9 cellular contexts compared by ENCODE assay signal in genomic region chr2:88159955-88160415, GRCh38. TPM values are rescaled to one million over a fixed set of nuclear protein-coding genes. Genes with fewer than 3 reads are reported as not detected.
DNase-seq lines count a peak whose midpoint lies in the region; ATAC-seq, FAIRE-seq and TF ChIP-seq lines count a peak whose summit lies in the region.
"Had no signal": no experiment of that assay in that cellular context is flagged by ENCODE, and none has a peak within 500 bp of the region (broad histone marks: within the 10 kb centered on the region; RNA-seq: fewer than 3 reads in every experiment).

No MANE protein-coding gene starts in this region.

- H3K4me2 ChIP-seq in IMR-90 (ENCODE audit: low read depth, low read length) (no peak overlapping the region), neuronal stem cell (ENCODE audit: insufficient read depth, low read length, poor library complexity, severe bottlenecking) (no peak overlapping the region)

- H3K9ac ChIP-seq in IMR-90 (ENCODE audit: low read depth, low read length) (no peak overlapping the region), neuronal stem cell (ENCODE audit: low read depth, low read length, poor library complexity) (no peak overlapping the region)

- H3K27me3 ChIP-seq in IMR-90 (ENCODE audit: control insufficient read depth, insufficient read depth, low read length) (peaks cover 3% of the 10 kb centered on the region; the same call in 1 of the 2 replicates), neuronal stem cell (ENCODE audit: control insufficient read depth in 3 of 3, insufficient read depth in 3 of 3, low read depth in 1 of 3, low read length in 3 of 3) (no peaks in the 10 kb centered on the region)

- H2AK9ac ChIP-seq in IMR-90 (replicated peaks; ENCODE audit: low read depth, low read length, poor library complexity), result no peak overlapping the region

- H3K4me3 ChIP-seq in IMR-90 (ENCODE audit: insufficient read depth, low read depth, low read length) (no peak overlapping the region), fibroblast of pulmonary artery (replicated peaks; ENCODE audit: low read depth, low read length) (no peak overlapping the region), neuronal stem cell (ENCODE audit: low read length in 2 of 2) (no peak overlapping the region)

- no peaks in the 10 kb centered on the region for H3K9me1 ChIP-seq in IMR-90 (ENCODE audit: insufficient read depth, low read length)

- no peak overlapping the region for H3K4ac ChIP-seq in IMR-90 (ENCODE audit: low read depth, low read length)
- H3K4ac ChIP-seq in neuronal stem cell (ENCODE audit: low read length), result no peak overlapping the region

- in situ Hi-C loops in IMR-90 (cut with MboI; ENCODE audit: low sequenced_read_pairs), result loop anchor here (5.0 kb wide), 1 partner anchor 98 kb away; no protein-coding TSS in a partner anchor

- no peak for TF ChIP-seq POLR2A in IMR-90 (IDR thresholded peaks at IDR 0.05; ENCODE audit: low read depth, low read length)

- FAIRE-seq in RCC 7860 (lab: Jason Lieb, UNC) (peak; percentile 81), urothelium cell line (lab: Jason Lieb, UNC) (peak; percentile 20)

- H2AFZ ChIP-seq in IMR-90 (replicated peaks; ENCODE audit: low read length, poor library complexity) (no peak overlapping the region), neuronal stem cell (ENCODE audit: low read length) (no peak overlapping the region)

- dilution Hi-C loops in IMR-90 (cut with HindIII; ENCODE audit: low sequenced_read_pairs, unreplicated experiment), result no loop called here

- H2BK12ac ChIP-seq in neuronal stem cell (ENCODE audit: low read length), result no peak overlapping the region

- intact Hi-C loops in IMR-90 (cut with micrococcal nuclease), result loop anchor here (1.0 kb wide), 1 partner anchor 100 kb away; no protein-coding TSS in a partner anchor

- H4K91ac ChIP-seq in IMR-90 (ENCODE audit: insufficient read depth, low read depth, low read length) (no peak overlapping the region), neuronal stem cell (ENCODE audit: low read depth, low read length, poor library complexity) (no peak overlapping the region)

- POLR2A ChIA-PET in IMR-90 (lab: Charles Lee; ENCODE audit: unreplicated experiment), result no interaction called here

- no peak overlapping the region for H2BK20ac ChIP-seq in IMR-90 (ENCODE audit: low read depth, low read length)

- H2AK5ac ChIP-seq in IMR-90 (ENCODE audit: low read depth, low read length) (no peak overlapping the region), neuronal stem cell (ENCODE audit: low read depth, low read length) (no peak overlapping the region)

- no peaks in the 10 kb centered on the region for H3K27me3 Mint-ChIP-seq in activated T-helper 17 cell treated with anti-CD3 and anti-CD28 coated beads, Interleukin-2, amount 50 U/mL, for 72 hours

- no peaks in the 10 kb centered on the region for H3K4me1 Mint-ChIP-seq in activated T-helper 17 cell treated with anti-CD3 and anti-CD28 coated beads, Interleukin-2, amount 50 U/mL, for 72 hours

- H3K4me1 ChIP-seq in IMR-90 (ENCODE audit: control insufficient read depth, insufficient read depth, low read length), result no peaks in the 10 kb centered on the region
- no peaks in the 10 kb centered on the region for H3K4me1 ChIP-seq in neuronal stem cell (ENCODE audit: control insufficient read depth in 2 of 2, insufficient read depth in 1 of 2, low read depth in 1 of 2, low read length in 2 of 2)

- DNase-seq in NCI-H1417 (lab: John Stamatoyannopoulos, UW) (peak; percentile 23 to 67 (median 57)), NCI-H1417 treated with DMSO at 0.1 percent for 48 hours (lab: John Stamatoyannopoulos, UW) (no peak), IMR-90 (peak; percentile 67), RCC 7860 (ENCODE audit: low spot score) (peak; percentile 54), fibroblast of pulmonary artery (ENCODE audit: low read depth) (peak; percentile 79), neuronal stem cell (ENCODE audit: low spot score) (peak; percentile 51), urothelium cell line (ENCODE audit: low spot score) (peak; percentile 73)

- no peak overlapping the region for H3K27ac ChIP-seq in IMR-90 (ENCODE audit: insufficient read depth, low read length)
- no peak overlapping the region for H3K27ac ChIP-seq in neuronal stem cell (replicated peaks; ENCODE audit: low read length)

- BruUV-seq in IMR-90 (replicated peaks; lab: Mats Ljungman, UMichigan), result no TSS peak

- H3K79me1 ChIP-seq in IMR-90 (ENCODE audit: low read depth in 1 of 2, low read length in 2 of 2) (no peaks in the 10 kb centered on the region), neuronal stem cell (ENCODE audit: low read depth, low read length) (no peaks in the 10 kb centered on the region)

- no CpG with 5 or more reads among the region's 5 CpGs for WGBS in IMR-90 (ENCODE audit: extremely low coverage in 2 of 2, insufficient read length in 1 of 2), 2 experiments
- WGBS in neuronal stem cell (ENCODE audit: extremely low coverage in 2 of 2, insufficient read length in 2 of 2, insufficient replicate concordance in 1 of 2), 2 donors, result no CpG with 5 or more reads among the region's 5 CpGs

- no peak overlapping the region for H3K4me3 Mint-ChIP-seq in activated T-helper 17 cell treated with anti-CD3 and anti-CD28 coated beads, Interleukin-2, amount 50 U/mL, for 72 hours

- H3K36me3 ChIP-seq in IMR-90 (ENCODE audit: control insufficient read depth, insufficient read depth, low read length), result no peaks in the 10 kb centered on the region
- H3K36me3 ChIP-seq in neuronal stem cell (replicated peaks in 1 of 2; ENCODE audit: control insufficient read depth in 2 of 2, insufficient read depth in 2 of 2, low read length in 2 of 2), result no peaks in the 10 kb centered on the region

- H4K8ac ChIP-seq in IMR-90 (ENCODE audit: low read depth in 2 of 2, low read length in 2 of 2) (no peak overlapping the region), neuronal stem cell (ENCODE audit: low read depth, low read length) (no peak overlapping the region)

- no peak overlapping the region for H2BK15ac ChIP-seq in IMR-90 (ENCODE audit: low read depth, low read length)
- no peak overlapping the region for H2BK15ac ChIP-seq in neuronal stem cell (ENCODE audit: low read length)

- no peak overlapping the region for H2BK5ac ChIP-seq in IMR-90 (ENCODE audit: low read depth, low read length, poor library complexity, severe bottlenecking)
- H2BK5ac ChIP-seq in neuronal stem cell (ENCODE audit: low read length), result no peak overlapping the region

- ATAC-seq in IMR-90 (ENCODE audit: low read depth), result peak; percentile 90
- ATAC-seq in activated T-helper 17 cell treated with anti-CD3 and anti-CD28 coated beads, Interleukin-2, amount 50 U/mL, for 72 hours (replicated peaks), result peak; percentile 52

- H3K18ac ChIP-seq in IMR-90 (ENCODE audit: low read depth, low read length) (no peak overlapping the region), neuronal stem cell (ENCODE audit: low read length) (no peak overlapping the region)

- H2BK120ac ChIP-seq in IMR-90 (ENCODE audit: low read depth, low read length) (no peak overlapping the region), neuronal stem cell (ENCODE audit: low read depth, low read length) (no peak overlapping the region)

- H3K14ac ChIP-seq in IMR-90 (replicated peaks; ENCODE audit: low read depth, low read length) (no peak overlapping the region), neuronal stem cell (ENCODE audit: low read length) (no peak overlapping the region)

- H3K9me3 Mint-ChIP-seq in activated T-helper 17 cell treated with anti-CD3 and anti-CD28 coated beads, Interleukin-2, amount 50 U/mL, for 72 hours, result no peaks in the 10 kb centered on the region

- CTCF ChIA-PET in IMR-90 (lab: Yijun Ruan, JAX), result interaction anchor here (1.0 to 3.0 kb wide), 2 partner anchors 14 to 100 kb away, joined by 4 to 38 read pairs; no protein-coding TSS in a partner anchor

- TF ChIP-seq CTCF in IMR-90 (conservative IDR thresholded peaks at IDR 0.05; ENCODE audit: low read depth, low read length), result peak; percentile 87
- TF ChIP-seq CTCF in fibroblast of pulmonary artery (IDR thresholded peaks at IDR 0.05; ENCODE audit: low read length, missing control alignments), result peak; percentile 95

- no peak overlapping the region for H4K5ac ChIP-seq in IMR-90 (ENCODE audit: low read depth, low read length)

- no peak overlapping the region for H3K23ac ChIP-seq in IMR-90 (ENCODE audit: low read depth, low read length)
- H3K23ac ChIP-seq in neuronal stem cell (ENCODE audit: low read depth, low read length, poor library complexity), result no peak overlapping the region

- peak; percentile 87 for TF ChIP-seq RAD21 in IMR-90 (IDR thresholded peaks at IDR 0.05; ENCODE audit: low read length)

- no peaks in the 10 kb centered on the region for H3K36me3 Mint-ChIP-seq in activated T-helper 17 cell treated with anti-CD3 and anti-CD28 coated beads, Interleukin-2, amount 50 U/mL, for 72 hours (ENCODE audit: low read depth)

- no peaks in the 10 kb centered on the region for H4K20me1 ChIP-seq in IMR-90 (ENCODE audit: insufficient read depth, low read length)

- H3K56ac ChIP-seq in IMR-90 (ENCODE audit: extremely low read depth, insufficient read depth, low read length), result no peak overlapping the region

- H3K9me3 ChIP-seq in IMR-90 (ENCODE audit: control insufficient read depth, insufficient read depth, low read length) (no peaks in the 10 kb centered on the region), neuronal stem cell (replicated peaks in 1 of 2; ENCODE audit: control insufficient read depth in 2 of 2, insufficient read depth in 1 of 2, low read depth in 1 of 2, low read length in 2 of 2) (no peaks in the 10 kb centered on the region)

- H3K27ac Mint-ChIP-seq in activated T-helper 17 cell treated with anti-CD3 and anti-CD28 coated beads, Interleukin-2, amount 50 U/mL, for 72 hours, result no peak overlapping the region

TF ChIP-seq in IMR-90, 13 proteins besides CTCF, POLR2A, EP300 and RAD21:
- no peak for TF ChIP-seq CHD1 (IDR thresholded peaks at IDR 0.05; ENCODE audit: low read depth, low read length)
- TF ChIP-seq SMC3 (IDR thresholded peaks at IDR 0.05; ENCODE audit: low read depth, low read length), result peak; percentile 69

RNA-seq across cellular contexts. Expression of gene THNSL2, which starts 10.2 kb away (rescaled TPM):
- total RNA-seq in IMR-90 (2012; rRNA removed), result not detected in 2 replicates
- not detected in 2 replicates for polyA plus RNA-seq in IMR-90 (2012; rRNA removed)
- polyA plus RNA-seq in IMR-90 (2012; cell fraction: cytosol; rRNA removed), result not detected in 2 replicates
- 0.03 and 0.05 TPM in 2 replicates for polyA plus RNA-seq in IMR-90 (2012; cell fraction: nucleus; rRNA removed; ENCODE audit: low replicate concordance)
- 1 to 10 TPM in 1 of 2 donors, under 1 TPM in 1; 0.58 to 4.5 TPM for total RNA-seq in activated T-helper 17 cell treated with anti-CD3 and anti-CD28 coated beads, Interleukin-2, amount 50 U/mL, for 72 hours
- 13.4 TPM for polyA plus RNA-seq in neuronal stem cell (2013, experiment 1 of 2)
- 13.8 TPM for polyA plus RNA-seq in neuronal stem cell (2013, experiment 2 of 2)

RNA-seq across cellular contexts. Expression of gene FABP1, which starts 32.1 kb away (rescaled TPM):
- not detected in 2 replicates for total RNA-seq in IMR-90 (2012; rRNA removed)
- polyA plus RNA-seq in IMR-90 (2012; rRNA removed), result not detected in 2 replicates
- not detected in 2 replicates for polyA plus RNA-seq in IMR-90 (2012; cell fraction: cytosol; rRNA removed)
- not detected in 2 replicates for polyA plus RNA-seq in IMR-90 (2012; cell fraction: nucleus; rRNA removed; ENCODE audit: low replicate concordance)
- total RNA-seq in activated T-helper 17 cell treated with anti-CD3 and anti-CD28 coated beads, Interleukin-2, amount 50 U/mL, for 72 hours, result not detected
- polyA plus RNA-seq in neuronal stem cell (2013, experiment 1 of 2), result 0.17 TPM
- 0.35 TPM for polyA plus RNA-seq in neuronal stem cell (2013, experiment 2 of 2)
- total RNA-seq: mononuclear cell had no signal
